Comparison of ENCODE assay signal across 25 cellular contexts in the genomic region with DNA sequence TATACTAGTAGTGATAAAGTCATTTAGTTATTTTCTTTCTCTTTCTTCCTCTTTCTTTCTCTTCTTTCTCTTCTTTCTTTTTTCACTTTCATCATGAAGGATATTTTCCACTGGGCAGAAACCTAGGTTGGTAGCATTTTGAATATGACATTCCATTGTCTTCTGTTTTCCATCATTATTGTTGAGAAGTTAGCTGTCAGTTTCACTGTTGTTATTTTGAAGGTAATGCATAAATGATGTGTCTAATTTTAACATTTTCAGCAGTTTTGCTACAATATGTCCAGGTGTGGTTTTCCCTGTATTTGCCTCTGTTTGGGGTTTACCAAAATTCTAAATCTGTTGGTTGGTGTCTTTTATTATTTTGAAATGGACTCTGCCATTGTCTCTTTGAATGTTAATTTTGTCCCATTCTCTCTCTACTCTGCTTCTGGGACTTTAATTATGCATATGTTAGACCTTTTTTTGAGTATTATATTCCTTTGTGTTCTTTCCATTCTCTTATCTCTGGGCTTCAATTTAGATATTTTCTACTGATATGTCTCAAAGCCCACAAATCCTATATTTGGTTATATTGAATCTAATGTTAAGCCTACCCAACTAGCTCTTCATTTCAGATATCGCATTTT.
"Had no signal": no experiment of that assay in that cellular context is flagged by ENCODE, and none has a peak within 500 bp of the region (broad histone marks: within the 10 kb centered on the region; RNA-seq: fewer than 3 reads in every experiment).

No MANE protein-coding gene starts in this region.

- H3K9me3 ChIP-seq: gastrocnemius medialis had no signal

- H3K4me1 ChIP-seq: esophagus squamous epithelium, gastrocnemius medialis, heart right ventricle, left lung, lower lobe of right lung had no signal

- H3K4me3 Mint-ChIP-seq: dendritic cell treated with granulocyte-macrophage colony-stimulating factor and Interleukin-4, amounts not matched to agents 40 ng/mL and 50 ng/mL, for 4 days; effector memory CD8-positive, alpha-beta T cell; endodermal cell; mesothelial cell of epicardium had no signal

- H3K27ac ChIP-seq: epithelial cell of prostate, esophagus squamous epithelium, gastrocnemius medialis, heart right ventricle, left lung, lower lobe of right lung had no signal

- DNase-seq: cortex of kidney; effector CD8-positive, alpha-beta T cell; effector memory CD8-positive, alpha-beta T cell; endodermal cell; esophagus squamous epithelium; foreskin fibroblast; foreskin melanocyte; gastrocnemius medialis; glutamatergic neuron; head of caudate nucleus; heart right ventricle; hippocampal formation; left cardiac atrium; left lung; left ventricle myocardium superior; lower lobe of right lung; mesenchymal stem cell had no signal

- ATAC-seq: effector memory CD8-positive, alpha-beta T cell; esophagus mucosa; gastrocnemius medialis; heart right ventricle; left cardiac atrium; left lung; left ventricle myocardium superior; lower lobe of right lung had no signal

- H3K27me3 Mint-ChIP-seq: dendritic cell treated with granulocyte-macrophage colony-stimulating factor and Interleukin-4, amounts not matched to agents 40 ng/mL and 50 ng/mL, for 4 days had no signal

- H3K4me3 ChIP-seq: esophagus squamous epithelium, gastrocnemius medialis, heart right ventricle, left lung, lower lobe of right lung had no signal

- H3K36me3 ChIP-seq: esophagus squamous epithelium, gastrocnemius medialis, heart right ventricle, left lung, lower lobe of right lung had no signal

- FAIRE-seq: colon, endometrium, islet of Langerhans, keratinocyte had no signal

- H3K27ac Mint-ChIP-seq: dendritic cell treated with granulocyte-macrophage colony-stimulating factor and Interleukin-4, amounts not matched to agents 40 ng/mL and 50 ng/mL, for 4 days; effector memory CD8-positive, alpha-beta T cell; endodermal cell; mesothelial cell of epicardium had no signal

- H3K27me3 ChIP-seq: esophagus squamous epithelium, gastrocnemius medialis, heart right ventricle, left lung had no signal

- H3K4me1 Mint-ChIP-seq: endodermal cell, mesothelial cell of epicardium had no signal
